Comparison of ENCODE assay signal across 4 cellular contexts in the genomic region with DNA sequence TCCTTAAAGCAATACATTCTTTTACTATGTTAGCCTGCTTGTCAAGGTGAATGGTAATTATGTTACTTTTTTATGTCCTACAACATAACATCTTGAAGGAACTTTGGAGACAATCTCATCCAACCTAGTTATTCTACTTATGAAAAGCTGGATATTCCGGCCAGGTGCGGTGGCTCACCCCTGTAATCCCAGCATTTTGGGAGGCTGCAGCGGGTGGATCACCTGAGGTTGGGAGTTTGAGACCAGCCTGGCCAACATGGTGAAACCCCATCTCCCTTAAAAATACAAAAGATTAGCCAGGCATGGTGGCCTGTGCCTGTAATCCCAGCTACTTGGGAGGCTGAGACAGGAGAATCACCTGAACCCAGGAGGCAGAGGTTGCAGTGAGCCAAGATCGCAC. TPM values are rescaled to one million over a fixed set of nuclear protein-coding genes. Genes with fewer than 3 reads are reported as not detected.
"Had no signal": no experiment of that assay in that cellular context is flagged by ENCODE, and none has a peak within 500 bp of the region (broad histone marks: within the 10 kb centered on the region; RNA-seq: fewer than 3 reads in every experiment).

No MANE protein-coding gene starts in this region.

RNA-seq across cellular contexts. Expression of a gene that starts 46.0 kb away (rescaled TPM):
- total RNA-seq: activated CD4-positive, alpha-beta T cell treated with anti-CD3 and anti-CD28 coated beads, Interleukin-2, amount 10 ng/mL, durations not matched to agents 7 days and 5 days; activated CD8-positive, alpha-beta T cell treated with anti-CD3 and anti-CD28 coated beads, Interleukin-2, amount 10 ng/mL, durations not matched to agents 7 days and 5 days; activated naive CD8-positive, alpha-beta T cell treated with anti-CD3 and anti-CD28 coated beads, Interleukin-2, amount 10 ng/mL, durations not matched to agents 7 days and 5 days; T-helper 17 cell had no signal
